25 cellular contexts compared by ENCODE assay signal in genomic region chr2:69133898-69134297, GRCh38.
"Had no signal": no experiment of that assay in that cellular context is flagged by ENCODE, and none has a peak within 500 bp of the region (broad histone marks: within the 10 kb centered on the region; RNA-seq: fewer than 3 reads in every experiment).

No MANE protein-coding gene starts in this region.

- H3K27ac ChIP-seq: colonic mucosa, foreskin keratinocyte, heart left ventricle, hepatocyte, left lung, neutrophil, parathyroid adenoma, right lobe of liver, vagina had no signal

- H3K9me3 ChIP-seq: colonic mucosa, esophagus muscularis mucosa, gastroesophageal sphincter, heart left ventricle, left lung, mucosa of descending colon, neutrophil, right lobe of liver, vagina had no signal

- H3K4me2 ChIP-seq: hepatocyte had no signal

- ATAC-seq: foreskin keratinocyte; gastroesophageal sphincter; heart left ventricle; left cardiac atrium; left lung; mucosa of descending colon; natural killer cell treated with Interleukin-12 subunit alpha and Interleukin-12 subunit beta and Interleukin-15 and Interleukin-18, amount 100 ng/mL, for 72 hours; right lobe of liver; stimulated activated effector memory CD8-positive, alpha-beta T cell treated with anti-CD3 and anti-CD28 coated beads, Interleukin-12 subunit alpha, Interleukin-12 subunit beta, amount 100 ng/mL, for 72 hours had no signal

- H3K79me2 ChIP-seq: hepatocyte, parathyroid adenoma had no signal

- H3K4me1 ChIP-seq: left lung, right lobe of liver had no signal

- H3K36me3 ChIP-seq: colonic mucosa, left lung, neutrophil, right lobe of liver had no signal

- H3K9ac ChIP-seq: parathyroid adenoma had no signal

- H2AFZ ChIP-seq: hepatocyte, parathyroid adenoma had no signal

- H3K4me3 ChIP-seq: colonic mucosa, esophagus muscularis mucosa, gastroesophageal sphincter, heart left ventricle, hepatocyte, left lung, mucosa of descending colon, right lobe of liver, vagina had no signal

- DNase-seq: colonic mucosa; dermis blood vessel endothelial cell; effector memory CD4-positive, alpha-beta T cell; foreskin keratinocyte; heart left ventricle; left cardiac atrium; left lung; mesenchymal stem cell; mucosa of descending colon; naive B cell; right lobe of liver; small intestine; stimulated activated CD4-positive, alpha-beta T cell treated with anti-CD3 and anti-CD28 coated beads, Interleukin-12 subunit alpha, Interleukin-12 subunit beta, amount 100 ng/mL, for 4 hours; stimulated activated CD4-positive, alpha-beta T cell treated with anti-CD3 and anti-CD28 coated beads, Interleukin-1b, Interleukin-23, amount 100 ng/mL, for 48 hours; stimulated activated CD4-positive, alpha-beta T cell treated with anti-CD3 and anti-CD28 coated beads, Interleukin-4, amount 100 ng/mL, for 24 hours; stimulated activated naive CD4-positive, alpha-beta T cell treated with Interleukin-2 at 50 U/mL for 16 hours; trophoblast cell had no signal

- H3K27me3 ChIP-seq: colonic mucosa, esophagus muscularis mucosa, foreskin keratinocyte, gastroesophageal sphincter, heart left ventricle, hepatocyte, left lung, neutrophil, right lobe of liver, vagina had no signal
